ENCODE assay signal across 19 cellular contexts in genomic region chr1:65429078-65429477, GRCh38. TPM values are rescaled to one million over a fixed set of nuclear protein-coding genes. Genes with fewer than 3 reads are reported as not detected.
DNase-seq lines count a peak whose midpoint lies in the region; ATAC-seq and TF ChIP-seq lines count a peak whose summit lies in the region.
"Had no signal": no experiment of that assay in that cellular context is flagged by ENCODE, and none has a peak within 500 bp of the region (broad histone marks: within the 10 kb centered on the region; RNA-seq: fewer than 3 reads in every experiment).

No MANE protein-coding gene starts in this region.

- H3K27me3 ChIP-seq in heart right ventricle (no peaks in the 10 kb centered on the region), ectodermal cell (ENCODE audit: control insufficient read depth, insufficient read depth, low read length, poor library complexity, severe bottlenecking) (no peaks in the 10 kb centered on the region)
- H3K27me3 ChIP-seq: colonic mucosa, tibial nerve had no signal

- whole genome bisulfite sequencing in heart right ventricle, 2 donors: 91% methylated on average over 2 of the region's 2 CpGs
- 86% methylated on average over 2 of the region's 2 CpGs for WGBS in ectodermal cell, 2 experiments
- 93% methylated on average over 2 of the region's 2 CpGs for WGBS in urinary bladder

- TF ChIP-seq CTCF in heart right ventricle (IDR thresholded peaks at IDR 0.05) (no peak), osteocyte (IDR thresholded peaks at IDR 0.05) (no peak)

- no peaks in the 10 kb centered on the region for H3K9me3 ChIP-seq in heart right ventricle
- no peaks in the 10 kb centered on the region for H3K9me3 ChIP-seq in ectodermal cell (ENCODE audit: control insufficient read depth, low read length)
- H3K9me3 ChIP-seq: colonic mucosa, tibial nerve had no signal

- H3K36me3 ChIP-seq in heart right ventricle (peaks cover 0 to 86% (median 27%) of the 10 kb centered on the region in 9 donors), ectodermal cell (ENCODE audit: control insufficient read depth, insufficient read depth, low read length) (peaks cover 8% of the 10 kb centered on the region), urinary bladder (ENCODE audit: insufficient read depth) (peaks cover 13% of the 10 kb centered on the region)

- H3K27ac Mint-ChIP-seq in osteocyte (ENCODE audit: unreplicated experiment): peak overlapping the region; percentile 97
- H3K27ac Mint-ChIP-seq: activated CD8-positive, alpha-beta T cell treated with anti-CD3 and anti-CD28 coated beads, Interleukin-2, amount 10 ng/mL, durations not matched to agents 7 days and 5 days; activated T-helper 1 cell treated with anti-CD3 and anti-CD28 coated beads, Interleukin-12 subunit alpha, Interleukin-12 subunit beta, Interleukin-2, Interleukin-4 antibody, amounts not matched to agents 30 ng/mL and 10 ng/mL and 1 ng/mL, durations not matched to agents 14 hours and 24 hours and 36 hours; progenitor cell of endocrine pancreas had no signal

- H3K4me3 ChIP-seq in heart right ventricle (no peak overlapping the region), ectodermal cell (ENCODE audit: insufficient read depth, low read depth, low read length) (no peak overlapping the region), urinary bladder (ENCODE audit: low read depth, low read length) (no peak overlapping the region)
- H3K4me3 ChIP-seq: colonic mucosa, tibial nerve had no signal

- no peaks in the 10 kb centered on the region for H3K9me3 Mint-ChIP-seq in osteocyte (ENCODE audit: unreplicated experiment)
- H3K9me3 Mint-ChIP-seq: activated T-helper 1 cell treated with anti-CD3 and anti-CD28 coated beads, Interleukin-12 subunit alpha, Interleukin-12 subunit beta, Interleukin-2, Interleukin-4 antibody, amounts not matched to agents 30 ng/mL and 10 ng/mL and 1 ng/mL, durations not matched to agents 14 hours and 24 hours and 36 hours; CD4-positive, alpha-beta memory T cell had no signal

- no peak for DNase-seq in heart right ventricle
- DNase-seq in cardiac septum (ENCODE audit: low spot score): no peak
- no peak for DNase-seq in osteocyte (ENCODE audit: extremely low spot score, unreplicated experiment)
- no peak for DNase-seq in SW 1271 (lab: John Stamatoyannopoulos, UW)
- DNase-seq in NK-92 (lab: John Stamatoyannopoulos, UW; ENCODE audit: unreplicated experiment): no peak
- DNase-seq: activated CD8-positive, alpha-beta T cell treated with anti-CD3 and anti-CD28 coated beads, Interleukin-2, amount 10 ng/mL, durations not matched to agents 7 days and 5 days; CD4-positive, alpha-beta memory T cell; colonic mucosa; head of caudate nucleus; kidney; NCI-H1930; NCI-H69 had no signal

- H3K4me3 Mint-ChIP-seq in osteocyte (ENCODE audit: unreplicated experiment): no peak overlapping the region
- H3K4me3 Mint-ChIP-seq: activated CD8-positive, alpha-beta T cell treated with anti-CD3 and anti-CD28 coated beads, Interleukin-2, amount 10 ng/mL, durations not matched to agents 7 days and 5 days; activated T-helper 1 cell treated with anti-CD3 and anti-CD28 coated beads, Interleukin-12 subunit alpha, Interleukin-12 subunit beta, Interleukin-2, Interleukin-4 antibody, amounts not matched to agents 30 ng/mL and 10 ng/mL and 1 ng/mL, durations not matched to agents 14 hours and 24 hours and 36 hours; CD4-positive, alpha-beta memory T cell had no signal

- ATAC-seq in heart right ventricle (no peak), HG03342 (IDR thresholded peaks at IDR 0.05; ENCODE audit: unreplicated experiment) (no peak)
- ATAC-seq: activated CD8-positive, alpha-beta T cell treated with anti-CD3 and anti-CD28 coated beads, Interleukin-2, amount 10 ng/mL, durations not matched to agents 7 days and 5 days had no signal

- peaks cover 0 to 45% (median 26%) of the 10 kb centered on the region in 9 donors for H3K4me1 ChIP-seq in heart right ventricle
- peaks cover 10% of the 10 kb centered on the region for H3K4me1 ChIP-seq in ectodermal cell (ENCODE audit: control insufficient read depth, insufficient read depth, low read length)
- H3K4me1 ChIP-seq in urinary bladder (ENCODE audit: insufficient read depth): no peaks in the 10 kb centered on the region
- H3K4me1 ChIP-seq: colonic mucosa had no signal

- peaks cover 41% of the 10 kb centered on the region for H3K4me1 Mint-ChIP-seq in osteocyte (ENCODE audit: unreplicated experiment)

- peaks cover 47% of the 10 kb centered on the region for H3K36me3 Mint-ChIP-seq in osteocyte (ENCODE audit: unreplicated experiment)

- intact Hi-C loops in heart right ventricle (cut with DNase I) (loop anchor here in 6 of 10 donors (10.0 kb wide), 6 partner anchors 164 to 364 kb away; no protein-coding TSS in a partner anchor), cardiac septum (cut with DNase I) (no loop called here)

- no peaks in the 10 kb centered on the region for H3K27me3 Mint-ChIP-seq in osteocyte (ENCODE audit: unreplicated experiment)
- H3K27me3 Mint-ChIP-seq: CD4-positive, alpha-beta memory T cell; progenitor cell of endocrine pancreas had no signal

- H3K27ac ChIP-seq in heart right ventricle (peak overlapping the region in 8 of 10 donors; percentile 32 to 84 (median 62)), ectodermal cell (ENCODE audit: insufficient read depth, low read depth, low read length, poor library complexity, severe bottlenecking) (peak overlapping the region; percentile 51), urinary bladder (ENCODE audit: low read depth) (peak overlapping the region; percentile 10)
- H3K27ac ChIP-seq: colonic mucosa, VCaP had no signal

RNA-seq across cellular contexts. Expression of gene LEPR, which starts 8.6 kb away (rescaled TPM):
- total RNA-seq in heart right ventricle (10 to 100 TPM in 3 of 10 donors, 1 to 10 TPM in 7; 4.0 to 13.4 (median 7.9) TPM), cardiac septum (8.0 TPM), osteocyte (12.2 and 14.2 TPM in 2 replicates), urinary bladder (32.1 TPM)
- polyA plus RNA-seq in heart right ventricle (1 to 10 TPM; 1.6 to 2.1 TPM), urinary bladder (13.5 TPM)
- 4.0 TPM for polyA plus RNA-seq in ectodermal cell (2013, experiment 1 of 4)
- 3.3 TPM for polyA plus RNA-seq in ectodermal cell (2013, experiment 2 of 4)
- polyA plus RNA-seq in ectodermal cell (2013, experiment 3 of 4): 4.4 TPM
- polyA plus RNA-seq in ectodermal cell (2013, experiment 4 of 4): 4.3 TPM

RNA-seq across cellular contexts. Expression of gene LEPROT, which starts 8.6 kb away (rescaled TPM):
- 10 to 100 TPM; 30.0 to 55.5 (median 40.8) TPM for total RNA-seq in heart right ventricle
- 10 to 100 TPM; 26.2 to 30.3 TPM for polyA plus RNA-seq in heart right ventricle
- total RNA-seq in cardiac septum: 54.9 TPM
- polyA plus RNA-seq in ectodermal cell (2013, experiment 1 of 4): 44.4 TPM
- polyA plus RNA-seq in ectodermal cell (2013, experiment 2 of 4): 46.3 TPM
- polyA plus RNA-seq in ectodermal cell (2013, experiment 3 of 4): 29.6 TPM
- 34.5 TPM for polyA plus RNA-seq in ectodermal cell (2013, experiment 4 of 4)
- 158 and 171 TPM in 2 replicates for total RNA-seq in osteocyte
- total RNA-seq in urinary bladder: 85.0 TPM
- 74.5 TPM for polyA plus RNA-seq in urinary bladder

Comparison
In these comparisons a context has a peak if more than half of its experiments do, and no peak if none do; other contexts are left out.
1. H3K27ac ChIP-seq: peak in every context shown above with its lines; median percentile 62 in heart right ventricle; 51 in ectodermal cell; 10 in urinary bladder.